In genomic region chr10:4011136-4011812, GRCh38 we compare ENCODE assay signal across 1 cellular context.
TF ChIP-seq lines count a peak whose summit lies in the region.

No MANE protein-coding gene starts in this region.

TF ChIP-seq in H1, 55 proteins besides CTCF, POLR2A, EP300 and RAD21:
- TF ChIP-seq TBP (IDR thresholded peaks at IDR 0.05; ENCODE audit: low read depth, low read length), result no peak
- no peak for TF ChIP-seq EZH2 (IDR thresholded peaks at IDR 0.05; ENCODE audit: low read depth, low read length, severe bottlenecking)
- TF ChIP-seq SP2 (IDR thresholded peaks at IDR 0.05; ENCODE audit: low read length), result no peak
- TF ChIP-seq TCF12 (IDR thresholded peaks at IDR 0.05; ENCODE audit: low read depth, low read length), result no peak
- TF ChIP-seq GTF2F1 (IDR thresholded peaks at IDR 0.05; ENCODE audit: borderline replicate concordance, low read depth, low read length), result no peak
- no peak for TF ChIP-seq PHF8 (conservative IDR thresholded peaks at IDR 0.05; ENCODE audit: low read depth, low read length)
- no peak for TF ChIP-seq POLR2AphosphoS5 (IDR thresholded peaks at IDR 0.05; ENCODE audit: low read depth, low read length)
- TF ChIP-seq CEBPB (IDR thresholded peaks at IDR 0.05; ENCODE audit: low read depth, low read length), result no peak
- TF ChIP-seq SUZ12 (IDR thresholded peaks at IDR 0.05; ENCODE audit: low read length), result no peak
- TF ChIP-seq CBX5 (IDR thresholded peaks at IDR 0.05; ENCODE audit: low read depth, low read length), result no peak
- no peak for TF ChIP-seq EGR1 (IDR thresholded peaks at IDR 0.05; ENCODE audit: borderline replicate concordance, low read depth, low read length)
- TF ChIP-seq CTBP2 (IDR thresholded peaks at IDR 0.05; ENCODE audit: borderline replicate concordance, insufficient read depth, insufficient read length, low read length), result no peak
- TF ChIP-seq CHD2 (IDR thresholded peaks at IDR 0.05; ENCODE audit: low read length), result no peak
- TF ChIP-seq KDM1A (IDR thresholded peaks at IDR 0.05; ENCODE audit: borderline replicate concordance, low read length), result no peak
- no peak for TF ChIP-seq TEAD4 (IDR thresholded peaks at IDR 0.05; ENCODE audit: low read depth, low read length)
- TF ChIP-seq KDM5A (IDR thresholded peaks at IDR 0.05; ENCODE audit: low read length), result no peak
- no peak for TF ChIP-seq ZNF274 (IDR thresholded peaks at IDR 0.05; ENCODE audit: borderline replicate concordance, extremely low read depth, low read length)
TF ChIP-seq in H1: peak in this region for 0.
